In genomic region chr3:49903451-49904424, GRCh38 we compare ENCODE assay signal across 8 cellular contexts.
DNase-seq lines count a peak whose midpoint lies in the region; ATAC-seq and TF ChIP-seq lines count a peak whose summit lies in the region.

Gene MST1R (minus strand): TSS chr3:49903873. CDS start chr3:49903609, 264 bp downstream.

- H3K27me3 ChIP-seq in HUES6 (ENCODE audit: control insufficient read depth, insufficient read depth, low read length): peaks cover 3% of the 10 kb centered on the region

- TF ChIP-seq CTCF in coronary artery (IDR thresholded peaks at IDR 0.05): no peak

- H3K9me3 Mint-ChIP-seq in memory B cell: no peaks in the 10 kb centered on the region

- H3K36me3 Mint-ChIP-seq in memory B cell: no peaks in the 10 kb centered on the region

- H3K9ac ChIP-seq in HUES6 (ENCODE audit: low read length): peak within 1 kb of the TSS; percentile 59

- no peaks in the 10 kb centered on the region for H3K36me3 ChIP-seq in HUES6 (ENCODE audit: control insufficient read depth, insufficient read depth, low read length)

- no peaks in the 10 kb centered on the region for H3K27me3 Mint-ChIP-seq in memory B cell

- no peaks in the 10 kb centered on the region for H3K9me3 ChIP-seq in HUES6 (ENCODE audit: control insufficient read depth, insufficient read depth, low read depth, low read length)

- DNase-seq in NCI-H1417 (lab: John Stamatoyannopoulos, UW) (peak in 2 of 3 experiments; percentile 1 to 88), NCI-H1417 treated with DMSO at 0.1 percent for 48 hours (lab: John Stamatoyannopoulos, UW) (no peak), coronary artery (ENCODE audit: low spot score) (no peak), memory B cell (ENCODE audit: low spot score in 2 of 2) (peak; percentile 74 to 82)
- DNase-seq in activated CD4-positive, alpha-beta T cell treated with anti-CD3 and anti-CD28 coated beads for 1 hour: peak; percentile 69
- DNase-seq in stimulated activated CD8-positive, alpha-beta memory T cell treated with anti-CD3 and anti-CD28 coated beads, Interleukin-4, amount 100 ng/mL, for 1 hour (ENCODE audit: low read depth in 2 of 2, low spot score in 1 of 2): peak; percentile 38 to 56

- no peak within 1 kb of the TSS for H3K27ac ChIP-seq in HUES6 (ENCODE audit: low read depth, low read length)
- H3K27ac ChIP-seq in coronary artery: no peak within 1 kb of the TSS

- ATAC-seq in memory B cell (ENCODE audit: low read depth) (peak; percentile 93), SK-N-SH treated with all-trans-retinoic acid at 6 μM for 48 hours (no peak)

- H3K4me1 Mint-ChIP-seq in memory B cell: peaks cover 18% of the 10 kb centered on the region

- H3K4me1 ChIP-seq in HUES6 (ENCODE audit: control insufficient read depth, insufficient read depth, low read length): peaks cover 30% of the 10 kb centered on the region

- H3K4me3 ChIP-seq in HUES6 (ENCODE audit: low read depth, low read length) (peak within 1 kb of the TSS; percentile 42), coronary artery (peak within 1 kb of the TSS; percentile 66)

- H3K27ac Mint-ChIP-seq in memory B cell: peak within 1 kb of the TSS; percentile 90

- H3K4me3 Mint-ChIP-seq in memory B cell: peak within 1 kb of the TSS; percentile 83

TF ChIP-seq in SK-N-SH treated with all-trans-retinoic acid at 6 μM for 48 hours, 23 proteins besides CTCF, POLR2A, EP300 and RAD21:
- TF ChIP-seq ZNF8 (CRISPR knock-in tag; IDR thresholded peaks at IDR 0.05): no peak
- TF ChIP-seq TCF4 (CRISPR knock-in tag; IDR thresholded peaks at IDR 0.05; ENCODE audit: borderline replicate concordance): no peak
- no peak for TF ChIP-seq PPARA (CRISPR knock-in tag; IDR thresholded peaks at IDR 0.05; ENCODE audit: borderline replicate concordance)
- no peak for TF ChIP-seq GLIS3 (CRISPR knock-in tag; IDR thresholded peaks at IDR 0.05)
- no peak for TF ChIP-seq POU6F1 (CRISPR knock-in tag; IDR thresholded peaks at IDR 0.05; ENCODE audit: borderline replicate concordance, low read depth)
- TF ChIP-seq ISL1 (CRISPR knock-in tag; IDR thresholded peaks at IDR 0.05): no peak
- no peak for TF ChIP-seq CSRNP3 (CRISPR knock-in tag; IDR thresholded peaks at IDR 0.05)
- TF ChIP-seq TOX (CRISPR knock-in tag; IDR thresholded peaks at IDR 0.05; ENCODE audit: borderline replicate concordance): no peak
- TF ChIP-seq SNAI2 (CRISPR knock-in tag; IDR thresholded peaks at IDR 0.05): no peak
- no peak for TF ChIP-seq BACH2 (CRISPR knock-in tag; IDR thresholded peaks at IDR 0.05; ENCODE audit: borderline replicate concordance)
- TF ChIP-seq ZFP30 (CRISPR knock-in tag; IDR thresholded peaks at IDR 0.05): no peak
- no peak for TF ChIP-seq ARNTL (CRISPR knock-in tag; IDR thresholded peaks at IDR 0.05; ENCODE audit: borderline replicate concordance, low read depth)
TF ChIP-seq in SK-N-SH treated with all-trans-retinoic acid at 6 μM for 48 hours: peak in this region for 0.

Comparison
In these comparisons a context has a peak if more than half of its experiments do, and no peak if none do; other contexts are left out.
1. DNase-seq: peak in NCI-H1417 (2 of 3), activated CD4-positive, alpha-beta T cell treated with anti-CD3 and anti-CD28 coated beads for 1 hour (single experiment), memory B cell (2 of 2) and stimulated activated CD8-positive, alpha-beta memory T cell treated with anti-CD3 and anti-CD28 coated beads, Interleukin-4, amount 100 ng/mL, for 1 hour (2 of 2); none in NCI-H1417 treated with DMSO at 0.1 percent for 48 hours (single experiment) and coronary artery (single experiment).